In the genomic region with DNA sequence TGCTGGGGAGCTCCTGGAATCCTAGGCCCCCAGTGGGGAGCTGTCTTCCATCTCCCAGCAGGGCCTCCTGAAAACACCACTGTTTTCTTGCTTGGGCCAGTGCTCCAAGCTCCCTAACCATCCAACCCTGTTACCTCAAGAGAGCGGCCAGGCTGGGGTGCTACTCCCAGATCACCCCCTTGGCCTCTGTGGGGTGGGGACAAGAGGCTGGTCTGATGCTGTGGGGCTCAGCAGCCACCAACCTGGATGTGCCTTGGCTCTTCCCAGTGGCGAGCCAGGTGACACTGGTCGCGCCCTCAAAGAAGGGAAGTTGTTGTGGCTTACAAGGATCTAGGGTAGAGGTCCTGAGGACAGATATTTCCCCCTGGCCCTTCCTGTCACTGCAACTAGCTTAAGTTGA, we compare ENCODE assay signal across 2 cellular contexts.
TF ChIP-seq lines count a peak whose summit lies in the region.

No MANE protein-coding gene starts in this region.

TF ChIP-seq in A549, 52 proteins besides CTCF, POLR2A, EP300 and RAD21:
- TF ChIP-seq, protein P1, sequence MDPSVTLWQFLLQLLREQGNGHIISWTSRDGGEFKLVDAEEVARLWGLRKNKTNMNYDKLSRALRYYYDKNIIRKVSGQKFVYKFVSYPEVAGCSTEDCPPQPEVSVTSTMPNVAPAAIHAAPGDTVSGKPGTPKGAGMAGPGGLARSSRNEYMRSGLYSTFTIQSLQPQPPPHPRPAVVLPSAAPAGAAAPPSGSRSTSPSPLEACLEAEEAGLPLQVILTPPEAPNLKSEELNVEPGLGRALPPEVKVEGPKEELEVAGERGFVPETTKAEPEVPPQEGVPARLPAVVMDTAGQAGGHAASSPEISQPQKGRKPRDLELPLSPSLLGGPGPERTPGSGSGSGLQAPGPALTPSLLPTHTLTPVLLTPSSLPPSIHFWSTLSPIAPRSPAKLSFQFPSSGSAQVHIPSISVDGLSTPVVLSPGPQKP (IDR thresholded peaks at IDR 0.05; ENCODE audit: low read depth, low read length) = no peak
- TF ChIP-seq RNF2 (IDR thresholded peaks at IDR 0.05; ENCODE audit: borderline replicate concordance, low read depth) = no peak

TF ChIP-seq in SK-N-SH, 30 proteins besides CTCF, POLR2A, EP300 and RAD21:
- TF ChIP-seq CHD2 (IDR thresholded peaks at IDR 0.05; ENCODE audit: low read length, partially characterized antibody) = no peak
- no peak for TF ChIP-seq EZH2phosphoT487 (IDR thresholded peaks at IDR 0.05; ENCODE audit: borderline replicate concordance, low read depth)
- no peak for TF ChIP-seq RFX5 (IDR thresholded peaks at IDR 0.05; ENCODE audit: low read length)
- TF ChIP-seq REST (IDR thresholded peaks at IDR 0.05; ENCODE audit: low read depth, low read length) = no peak
- TF ChIP-seq NRF1 (IDR thresholded peaks at IDR 0.05; ENCODE audit: low read depth, low read length) = no peak
- TF ChIP-seq, protein P2, sequence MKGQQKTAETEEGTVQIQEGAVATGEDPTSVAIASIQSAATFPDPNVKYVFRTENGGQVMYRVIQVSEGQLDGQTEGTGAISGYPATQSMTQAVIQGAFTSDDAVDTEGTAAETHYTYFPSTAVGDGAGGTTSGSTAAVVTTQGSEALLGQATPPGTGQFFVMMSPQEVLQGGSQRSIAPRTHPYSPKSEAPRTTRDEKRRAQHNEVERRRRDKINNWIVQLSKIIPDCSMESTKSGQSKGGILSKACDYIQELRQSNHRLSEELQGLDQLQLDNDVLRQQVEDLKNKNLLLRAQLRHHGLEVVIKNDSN (IDR thresholded peaks at IDR 0.05; ENCODE audit: borderline replicate concordance, low read depth) = no peak
- TF ChIP-seq NFIC (IDR thresholded peaks at IDR 0.05; ENCODE audit: borderline replicate concordance) = no peak
- TF ChIP-seq ELF1 (IDR thresholded peaks at IDR 0.05) = no peak
